ENCODE assay signal across 1 cellular context in the genomic region with DNA sequence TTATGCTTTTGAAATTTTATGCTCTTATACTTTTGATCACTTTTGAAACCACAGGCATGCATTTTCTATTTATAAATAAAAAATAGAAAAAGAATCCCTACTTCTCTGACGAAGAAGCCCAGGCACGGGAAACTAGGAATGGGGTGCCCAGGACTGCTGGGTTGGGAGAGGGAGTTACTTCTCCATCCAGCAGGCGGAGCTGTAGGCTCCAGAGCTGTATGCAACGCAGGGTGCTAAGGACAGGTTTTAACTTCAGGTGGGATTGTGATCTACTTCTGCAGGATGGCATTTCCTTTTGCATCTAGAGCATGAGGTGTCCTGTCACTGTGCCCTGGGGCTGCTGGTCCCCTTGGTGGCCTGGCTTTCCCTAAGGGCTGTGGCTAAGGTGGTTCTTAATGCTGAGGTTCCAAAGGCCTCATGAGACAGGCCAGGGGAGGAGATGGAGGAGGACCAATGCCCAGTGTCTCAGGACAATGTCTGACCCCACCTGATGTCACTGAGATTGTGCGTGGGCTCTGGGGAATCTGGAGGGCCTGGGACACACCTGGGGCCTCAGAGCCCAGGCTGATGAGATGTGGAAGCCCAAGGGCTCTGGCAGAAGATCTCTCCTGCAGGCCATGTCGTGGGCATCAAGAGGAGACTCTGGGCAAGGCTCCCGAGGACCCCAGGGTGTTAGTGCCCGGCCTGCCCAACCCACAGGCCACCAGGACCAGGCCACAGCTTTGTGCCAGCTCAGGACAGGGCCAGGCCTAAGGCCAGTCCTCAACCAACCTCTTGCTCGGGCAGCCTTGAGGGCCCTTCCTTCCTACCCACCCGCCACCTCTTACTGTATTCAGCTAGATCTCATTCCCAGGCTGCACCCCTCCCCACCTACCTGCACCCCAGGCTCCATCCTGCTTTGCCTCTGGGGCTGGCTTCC.
TF ChIP-seq lines count a peak whose summit lies in the region.

No MANE protein-coding gene starts in this region.

TF ChIP-seq in HepG2, 621 proteins besides CTCF, POLR2A, EP300 and RAD21 (continued from another document and continues in another):
- TF ChIP-seq, protein P1, sequence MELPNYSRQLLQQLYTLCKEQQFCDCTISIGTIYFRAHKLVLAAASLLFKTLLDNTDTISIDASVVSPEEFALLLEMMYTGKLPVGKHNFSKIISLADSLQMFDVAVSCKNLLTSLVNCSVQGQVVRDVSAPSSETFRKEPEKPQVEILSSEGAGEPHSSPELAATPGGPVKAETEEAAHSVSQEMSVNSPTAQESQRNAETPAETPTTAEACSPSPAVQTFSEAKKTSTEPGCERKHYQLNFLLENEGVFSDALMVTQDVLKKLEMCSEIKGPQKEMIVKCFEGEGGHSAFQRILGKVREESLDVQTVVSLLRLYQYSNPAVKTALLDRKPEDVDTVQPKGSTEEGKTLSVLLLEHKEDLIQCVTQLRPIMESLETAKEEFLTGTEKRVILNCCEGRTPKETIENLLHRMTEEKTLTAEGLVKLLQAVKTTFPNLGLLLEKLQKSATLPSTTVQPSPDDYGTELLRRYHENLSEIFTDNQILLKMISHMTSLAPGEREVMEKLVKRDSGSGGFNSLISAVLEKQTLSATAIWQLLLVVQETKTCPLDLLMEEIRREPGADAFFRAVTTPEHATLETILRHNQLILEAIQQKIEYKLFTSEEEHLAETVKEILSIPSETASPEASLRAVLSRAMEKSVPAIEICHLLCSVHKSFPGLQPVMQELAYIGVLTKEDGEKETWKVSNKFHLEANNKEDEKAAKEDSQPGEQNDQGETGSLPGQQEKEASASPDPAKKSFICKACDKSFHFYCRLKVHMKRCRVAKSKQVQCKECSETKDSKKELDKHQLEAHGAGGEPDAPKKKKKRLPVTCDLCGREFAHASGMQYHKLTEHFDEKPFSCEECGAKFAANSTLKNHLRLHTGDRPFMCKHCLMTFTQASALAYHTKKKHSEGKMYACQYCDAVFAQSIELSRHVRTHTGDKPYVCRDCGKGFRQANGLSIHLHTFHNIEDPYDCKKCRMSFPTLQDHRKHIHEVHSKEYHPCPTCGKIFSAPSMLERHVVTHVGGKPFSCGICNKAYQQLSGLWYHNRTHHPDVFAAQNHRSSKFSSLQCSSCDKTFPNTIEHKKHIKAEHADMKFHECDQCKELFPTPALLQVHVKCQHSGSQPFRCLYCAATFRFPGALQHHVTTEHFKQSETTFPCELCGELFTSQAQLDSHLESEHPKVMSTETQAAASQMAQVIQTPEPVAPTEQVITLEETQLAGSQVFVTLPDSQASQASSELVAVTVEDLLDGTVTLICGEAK (IDR thresholded peaks at IDR 0.05), result no peak
- TF ChIP-seq, protein P1 (CRISPR knock-in tag; IDR thresholded peaks at IDR 0.05), result no peak
- 0 out of 2 replicates have a peak, but pooled peaks have one; percentile 31 for TF ChIP-seq ZNF335 (CRISPR knock-in tag; IDR thresholded peaks at IDR 0.05)
- TF ChIP-seq ISL2 (CRISPR knock-in tag; IDR thresholded peaks at IDR 0.05), result no peak
- TF ChIP-seq ZFX (CRISPR knock-in tag; IDR thresholded peaks at IDR 0.05; ENCODE audit: low read depth), result peak; percentile 15; the same call in 1 of the 2 replicates
- TF ChIP-seq SALL1 (CRISPR knock-in tag; IDR thresholded peaks at IDR 0.05), result peak; percentile 58
- TF ChIP-seq, protein P2, sequence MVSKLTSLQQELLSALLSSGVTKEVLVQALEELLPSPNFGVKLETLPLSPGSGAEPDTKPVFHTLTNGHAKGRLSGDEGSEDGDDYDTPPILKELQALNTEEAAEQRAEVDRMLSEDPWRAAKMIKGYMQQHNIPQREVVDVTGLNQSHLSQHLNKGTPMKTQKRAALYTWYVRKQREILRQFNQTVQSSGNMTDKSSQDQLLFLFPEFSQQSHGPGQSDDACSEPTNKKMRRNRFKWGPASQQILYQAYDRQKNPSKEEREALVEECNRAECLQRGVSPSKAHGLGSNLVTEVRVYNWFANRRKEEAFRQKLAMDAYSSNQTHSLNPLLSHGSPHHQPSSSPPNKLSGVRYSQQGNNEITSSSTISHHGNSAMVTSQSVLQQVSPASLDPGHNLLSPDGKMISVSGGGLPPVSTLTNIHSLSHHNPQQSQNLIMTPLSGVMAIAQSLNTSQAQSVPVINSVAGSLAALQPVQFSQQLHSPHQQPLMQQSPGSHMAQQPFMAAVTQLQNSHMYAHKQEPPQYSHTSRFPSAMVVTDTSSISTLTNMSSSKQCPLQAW (CRISPR knock-in tag; IDR thresholded peaks at IDR 0.05), result peak; percentile 59; the same call in 1 of the 2 replicates
- TF ChIP-seq KAT2B (IDR thresholded peaks at IDR 0.05; ENCODE audit: borderline replicate concordance, low read depth, low read length), result no peak
- TF ChIP-seq, protein P3, sequence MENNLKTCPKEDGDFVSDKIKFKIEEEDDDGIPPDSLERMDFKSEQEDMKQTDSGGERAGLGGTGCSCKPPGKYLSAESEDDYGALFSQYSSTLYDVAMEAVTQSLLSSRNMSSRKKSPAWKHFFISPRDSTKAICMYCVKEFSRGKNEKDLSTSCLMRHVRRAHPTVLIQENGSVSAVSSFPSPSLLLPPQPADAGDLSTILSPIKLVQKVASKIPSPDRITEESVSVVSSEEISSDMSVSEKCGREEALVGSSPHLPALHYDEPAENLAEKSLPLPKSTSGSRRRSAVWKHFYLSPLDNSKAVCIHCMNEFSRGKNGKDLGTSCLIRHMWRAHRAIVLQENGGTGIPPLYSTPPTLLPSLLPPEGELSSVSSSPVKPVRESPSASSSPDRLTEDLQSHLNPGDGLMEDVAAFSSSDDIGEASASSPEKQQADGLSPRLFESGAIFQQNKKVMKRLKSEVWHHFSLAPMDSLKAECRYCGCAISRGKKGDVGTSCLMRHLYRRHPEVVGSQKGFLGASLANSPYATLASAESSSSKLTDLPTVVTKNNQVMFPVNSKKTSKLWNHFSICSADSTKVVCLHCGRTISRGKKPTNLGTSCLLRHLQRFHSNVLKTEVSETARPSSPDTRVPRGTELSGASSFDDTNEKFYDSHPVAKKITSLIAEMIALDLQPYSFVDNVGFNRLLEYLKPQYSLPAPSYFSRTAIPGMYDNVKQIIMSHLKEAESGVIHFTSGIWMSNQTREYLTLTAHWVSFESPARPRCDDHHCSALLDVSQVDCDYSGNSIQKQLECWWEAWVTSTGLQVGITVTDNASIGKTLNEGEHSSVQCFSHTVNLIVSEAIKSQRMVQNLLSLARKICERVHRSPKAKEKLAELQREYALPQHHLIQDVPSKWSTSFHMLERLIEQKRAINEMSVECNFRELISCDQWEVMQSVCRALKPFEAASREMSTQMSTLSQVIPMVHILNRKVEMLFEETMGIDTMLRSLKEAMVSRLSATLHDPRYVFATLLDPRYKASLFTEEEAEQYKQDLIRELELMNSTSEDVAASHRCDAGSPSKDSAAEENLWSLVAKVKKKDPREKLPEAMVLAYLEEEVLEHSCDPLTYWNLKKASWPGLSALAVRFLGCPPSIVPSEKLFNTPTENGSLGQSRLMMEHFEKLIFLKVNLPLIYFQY (CRISPR knock-in tag; IDR thresholded peaks at IDR 0.05; ENCODE audit: borderline replicate concordance), result no peak
- TF ChIP-seq TARDBP (CRISPR knock-in tag; IDR thresholded peaks at IDR 0.05), result peak; percentile 35; the same call in 1 of the 2 replicates
- 0 out of 2 replicates have a peak, but pooled peaks have one; percentile 10 for TF ChIP-seq MZF1 (CRISPR knock-in tag; IDR thresholded peaks at IDR 0.05; ENCODE audit: borderline replicate concordance)
- TF ChIP-seq ZSCAN21 (CRISPR knock-in tag; IDR thresholded peaks at IDR 0.05; ENCODE audit: borderline replicate concordance), result 0 out of 2 replicates have a peak, but pooled peaks have one; percentile 12
- no peak for TF ChIP-seq ZNF143 (CRISPR knock-in tag; IDR thresholded peaks at IDR 0.05)
- no peak for TF ChIP-seq SIN3B (IDR thresholded peaks at IDR 0.05; ENCODE audit: low read length)
- no peak for TF ChIP-seq NCOA1 (CRISPR knock-in tag; IDR thresholded peaks at IDR 0.05)
- TF ChIP-seq, protein P4, sequence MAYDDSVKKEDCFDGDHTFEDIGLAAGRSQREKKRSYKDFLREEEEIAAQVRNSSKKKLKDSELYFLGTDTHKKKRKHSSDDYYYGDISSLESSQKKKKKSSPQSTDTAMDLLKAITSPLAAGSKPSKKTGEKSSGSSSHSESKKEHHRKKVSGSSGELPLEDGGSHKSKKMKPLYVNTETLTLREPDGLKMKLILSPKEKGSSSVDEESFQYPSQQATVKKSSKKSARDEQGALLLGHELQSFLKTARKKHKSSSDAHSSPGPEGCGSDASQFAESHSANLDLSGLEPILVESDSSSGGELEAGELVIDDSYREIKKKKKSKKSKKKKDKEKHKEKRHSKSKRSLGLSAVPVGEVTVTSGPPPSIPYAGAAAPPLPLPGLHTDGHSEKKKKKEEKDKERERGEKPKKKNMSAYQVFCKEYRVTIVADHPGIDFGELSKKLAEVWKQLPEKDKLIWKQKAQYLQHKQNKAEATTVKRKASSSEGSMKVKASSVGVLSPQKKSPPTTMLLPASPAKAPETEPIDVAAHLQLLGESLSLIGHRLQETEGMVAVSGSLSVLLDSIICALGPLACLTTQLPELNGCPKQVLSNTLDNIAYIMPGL (CRISPR knock-in tag; IDR thresholded peaks at IDR 0.05; ENCODE audit: borderline replicate concordance in 1 of 2, low read depth in 1 of 2), result peak in 1 of 2 experiments; percentile 77; a peak in 1 of 4 replicates
- 0 out of 2 replicates have a peak, but pooled peaks have one; percentile 2 for TF ChIP-seq ZNF619 (CRISPR knock-in tag; IDR thresholded peaks at IDR 0.05)
- TF ChIP-seq SOX5 (CRISPR knock-in tag; IDR thresholded peaks at IDR 0.05; ENCODE audit: borderline replicate concordance), result no peak
- TF ChIP-seq, protein P5, sequence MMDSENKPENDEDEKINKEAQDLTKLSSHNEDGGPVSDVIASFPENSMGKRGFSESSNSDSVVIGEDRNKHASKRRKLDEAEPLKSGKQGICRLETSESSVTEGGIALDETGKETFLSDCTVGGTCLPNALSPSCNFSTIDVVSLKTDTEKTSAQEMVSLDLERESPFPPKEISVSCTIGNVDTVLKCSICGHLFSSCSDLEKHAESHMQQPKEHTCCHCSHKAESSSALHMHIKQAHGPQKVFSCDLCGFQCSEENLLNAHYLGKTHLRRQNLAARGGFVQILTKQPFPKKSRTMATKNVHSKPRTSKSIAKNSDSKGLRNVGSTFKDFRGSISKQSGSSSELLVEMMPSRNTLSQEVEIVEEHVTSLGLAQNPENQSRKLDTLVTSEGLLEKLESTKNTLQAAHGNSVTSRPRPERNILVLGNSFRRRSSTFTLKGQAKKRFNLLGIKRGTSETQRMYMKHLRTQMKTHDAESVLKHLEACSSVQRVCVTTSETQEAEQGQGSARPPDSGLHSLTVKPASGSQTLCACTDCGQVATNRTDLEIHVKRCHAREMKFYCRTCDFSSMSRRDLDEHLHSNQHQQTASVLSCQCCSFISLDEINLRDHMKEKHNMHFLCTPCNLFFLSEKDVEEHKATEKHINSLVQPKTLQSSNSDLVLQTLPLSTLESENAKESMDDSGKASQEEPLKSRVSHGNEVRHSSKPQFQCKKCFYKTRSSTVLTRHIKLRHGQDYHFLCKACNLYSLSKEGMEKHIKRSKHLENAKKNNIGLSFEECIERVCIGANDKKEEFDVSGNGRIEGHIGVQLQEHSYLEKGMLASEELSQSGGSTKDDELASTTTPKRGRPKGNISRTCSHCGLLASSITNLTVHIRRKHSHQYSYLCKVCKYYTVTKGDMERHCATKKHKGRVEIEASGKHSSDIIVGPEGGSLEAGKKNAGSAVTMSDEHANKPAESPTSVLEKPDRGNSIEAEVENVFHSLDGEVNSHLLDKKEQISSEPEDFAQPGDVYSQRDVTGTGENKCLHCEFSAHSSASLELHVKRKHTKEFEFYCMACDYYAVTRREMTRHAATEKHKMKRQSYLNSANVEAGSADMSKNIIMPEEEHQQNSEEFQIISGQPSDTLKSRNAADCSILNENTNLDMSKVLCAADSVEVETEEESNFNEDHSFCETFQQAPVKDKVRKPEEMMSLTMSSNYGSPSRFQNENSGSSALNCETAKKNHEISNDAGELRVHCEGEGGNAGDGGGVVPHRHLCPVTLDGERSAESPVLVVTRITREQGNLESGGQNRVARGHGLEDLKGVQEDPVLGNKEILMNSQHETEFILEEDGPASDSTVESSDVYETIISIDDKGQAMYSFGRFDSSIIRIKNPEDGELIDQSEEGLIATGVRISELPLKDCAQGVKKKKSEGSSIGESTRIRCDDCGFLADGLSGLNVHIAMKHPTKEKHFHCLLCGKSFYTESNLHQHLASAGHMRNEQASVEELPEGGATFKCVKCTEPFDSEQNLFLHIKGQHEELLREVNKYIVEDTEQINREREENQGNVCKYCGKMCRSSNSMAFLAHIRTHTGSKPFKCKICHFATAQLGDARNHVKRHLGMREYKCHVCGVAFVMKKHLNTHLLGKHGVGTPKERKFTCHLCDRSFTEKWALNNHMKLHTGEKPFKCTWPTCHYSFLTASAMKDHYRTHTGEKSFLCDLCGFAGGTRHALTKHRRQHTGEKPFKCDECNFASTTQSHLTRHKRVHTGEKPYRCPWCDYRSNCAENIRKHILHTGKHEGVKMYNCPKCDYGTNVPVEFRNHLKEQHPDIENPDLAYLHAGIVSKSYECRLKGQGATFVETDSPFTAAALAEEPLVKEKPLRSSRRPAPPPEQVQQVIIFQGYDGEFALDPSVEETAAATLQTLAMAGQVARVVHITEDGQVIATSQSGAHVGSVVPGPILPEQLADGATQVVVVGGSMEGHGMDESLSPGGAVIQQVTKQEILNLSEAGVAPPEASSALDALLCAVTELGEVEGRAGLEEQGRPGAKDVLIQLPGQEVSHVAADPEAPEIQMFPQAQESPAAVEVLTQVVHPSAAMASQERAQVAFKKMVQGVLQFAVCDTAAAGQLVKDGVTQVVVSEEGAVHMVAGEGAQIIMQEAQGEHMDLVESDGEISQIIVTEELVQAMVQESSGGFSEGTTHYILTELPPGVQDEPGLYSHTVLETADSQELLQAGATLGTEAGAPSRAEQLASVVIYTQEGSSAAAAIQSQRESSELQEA (CRISPR knock-in tag; IDR thresholded peaks at IDR 0.05; ENCODE audit: not compliant biosample characterization), result no peak
- TF ChIP-seq ZMAT3 (CRISPR knock-in tag; conservative IDR thresholded peaks at IDR 0.05), result peak; percentile 68; the same call in 1 of the 2 replicates
